Comparison of ENCODE assay signal across 9 cellular contexts in genomic region chr11:89491141-89491690, GRCh38. TPM values are rescaled to one million over a fixed set of nuclear protein-coding genes. Genes with fewer than 3 reads are reported as not detected.
DNase-seq lines count a peak whose midpoint lies in the region; ATAC-seq, FAIRE-seq and TF ChIP-seq lines count a peak whose summit lies in the region.
"Had no signal": no experiment of that assay in that cellular context is flagged by ENCODE, and none has a peak within 500 bp of the region (broad histone marks: within the 10 kb centered on the region; RNA-seq: fewer than 3 reads in every experiment).

NOX4 (minus strand) TSS chr11:89491375; CDS start chr11:89491246, 129 bp downstream.

- POLR2A ChIA-PET in MCF 10A (lab: Yijun Ruan, JAX): no interaction called here

- H3K9me3 ChIP-seq in breast epithelium: no peaks in the 10 kb centered on the region
- no peaks in the 10 kb centered on the region for H3K9me3 ChIP-seq in muscle layer of duodenum (ENCODE audit: control insufficient read depth in 1 of 2, low read length in 2 of 2)
- no peaks in the 10 kb centered on the region for H3K9me3 ChIP-seq in aorta (ENCODE audit: control insufficient read depth, low read length)
- H3K9me3 ChIP-seq in small intestine (ENCODE audit: control insufficient read depth, low read depth): no peaks in the 10 kb centered on the region
- H3K9me3 ChIP-seq: BLaER1 treated with 17β-estradiol and CSF1 and Interleukin-3, amounts not matched to agents 10 nM and 100 nM had no signal

- CTCF ChIA-PET in MCF 10A (lab: Yijun Ruan, JAX): interaction anchor here (0.9 kb wide), 1 partner anchor 86 kb away, joined by 6 read pairs; no protein-coding TSS in a partner anchor

- H3K27me3 ChIP-seq in breast epithelium (no peaks in the 10 kb centered on the region), muscle layer of duodenum (ENCODE audit: low read depth, low read length) (no peaks in the 10 kb centered on the region), aorta (ENCODE audit: control insufficient read depth in 1 of 2, insufficient read depth in 2 of 2, low read length in 1 of 2) (no peaks in the 10 kb centered on the region), small intestine (ENCODE audit: control insufficient read depth in 2 of 2, insufficient read depth in 2 of 2, low read length in 2 of 2) (peaks cover 0 to 4% of the 10 kb centered on the region in 2 donors)
- H3K27me3 ChIP-seq: BLaER1 treated with 17β-estradiol and CSF1 and Interleukin-3, amounts not matched to agents 10 nM and 100 nM had no signal

- no peak for DNase-seq in breast epithelium (ENCODE audit: low spot score in 2 of 2)
- DNase-seq in MCF 10A (ENCODE audit: unreplicated experiment): no peak
- peak; percentile 32 for DNase-seq in foreskin melanocyte
- DNase-seq in aorta: peak; percentile 86 to 87
- DNase-seq in small intestine: no peak

- no peaks in the 10 kb centered on the region for H3K36me3 Mint-ChIP-seq in MCF 10A (ENCODE audit: insufficient read depth, unreplicated experiment)

- ATAC-seq in aorta (ENCODE audit: low FRiP score) (peak; percentile 89), GM21526 (IDR thresholded peaks at IDR 0.05; ENCODE audit: low FRiP score, unreplicated experiment) (no peak), GM19023 (IDR thresholded peaks at IDR 0.05; ENCODE audit: unreplicated experiment) (no peak)

- H3K4me1 ChIP-seq in breast epithelium (no peaks in the 10 kb centered on the region), muscle layer of duodenum (ENCODE audit: control insufficient read depth in 1 of 2, insufficient read depth in 2 of 2, low read length in 2 of 2) (peaks cover 0 to 9% of the 10 kb centered on the region in 2 donors), aorta (ENCODE audit: control insufficient read depth in 1 of 2, insufficient read depth in 2 of 2, low read length in 2 of 2) (no peaks in the 10 kb centered on the region), small intestine (ENCODE audit: control insufficient read depth in 2 of 2, insufficient read depth in 1 of 2, low read depth in 1 of 2, low read length in 1 of 2) (no peaks in the 10 kb centered on the region)
- H3K4me1 ChIP-seq: BLaER1 treated with 17β-estradiol and CSF1 and Interleukin-3, amounts not matched to agents 10 nM and 100 nM had no signal

- no peaks in the 10 kb centered on the region for H3K9me3 Mint-ChIP-seq in MCF 10A (ENCODE audit: unreplicated experiment)

- H3K4me3 Mint-ChIP-seq in MCF 10A (ENCODE audit: unreplicated experiment): no peak within 1 kb of the TSS

- peaks cover 90% of the 10 kb centered on the region for H3K27me3 Mint-ChIP-seq in MCF 10A (ENCODE audit: insufficient read depth, unreplicated experiment)

- BruUV-seq in MCF 10A (replicated peaks; lab: Mats Ljungman, UMichigan): no TSS peak

- H3K27ac Mint-ChIP-seq in MCF 10A (ENCODE audit: low read depth, unreplicated experiment): no peak within 1 kb of the TSS

- H3K4me3 ChIP-seq in breast epithelium (peak within 1 kb of the TSS; percentile 53 to 76 (median 57)), muscle layer of duodenum (ENCODE audit: low read depth in 1 of 2, low read length in 2 of 2) (peak within 1 kb of the TSS; percentile 46 to 63), aorta (ENCODE audit: low read length in 2 of 2) (peak within 1 kb of the TSS; percentile 81 to 88), small intestine (ENCODE audit: low read depth in 1 of 2, low read length in 2 of 2) (no peak within 1 kb of the TSS)
- H3K4me3 ChIP-seq: BLaER1 treated with 17β-estradiol and CSF1 and Interleukin-3, amounts not matched to agents 10 nM and 100 nM had no signal

- TF ChIP-seq CTCF in breast epithelium (IDR thresholded peaks at IDR 0.05) (no peak), MCF 10A (IDR thresholded peaks at IDR 0.05; ENCODE audit: unreplicated experiment) (no peak)

- H3K4me1 Mint-ChIP-seq in MCF 10A (ENCODE audit: insufficient read depth, unreplicated experiment): no peaks in the 10 kb centered on the region

- no peak for TF ChIP-seq POLR2A in breast epithelium (IDR thresholded peaks at IDR 0.05)

- WGBS in aorta, 2 donors: 0% methylated on average over 37 to 47 of the region's 47 CpGs
- WGBS in small intestine, 3 donors: 3 to 15% (median 11%) methylated on average over 36 to 47 of the region's 47 CpGs

- FAIRE-seq in small intestine (lab: Jason Lieb, UNC): no peak

- peak within 1 kb of the TSS; percentile 21 to 82 for H3K27ac ChIP-seq in breast epithelium
- no peak within 1 kb of the TSS for H3K27ac ChIP-seq in muscle layer of duodenum (ENCODE audit: low read length)
- H3K27ac ChIP-seq in aorta (ENCODE audit: low read depth in 1 of 2, low read length in 2 of 2): peak within 1 kb of the TSS; percentile 76 to 98
- H3K27ac ChIP-seq in small intestine (ENCODE audit: low read depth in 1 of 2, low read length in 1 of 2): peak within 1 kb of the TSS in 1 of 2 donors; percentile 17
- H3K27ac ChIP-seq: BLaER1 treated with 17β-estradiol and CSF1 and Interleukin-3, amounts not matched to agents 10 nM and 100 nM had no signal

- H3K36me3 ChIP-seq in breast epithelium (no peaks in the 10 kb centered on the region), muscle layer of duodenum (ENCODE audit: control insufficient read depth in 1 of 2, insufficient read depth in 2 of 2, low read length in 2 of 2) (no peaks in the 10 kb centered on the region), aorta (ENCODE audit: control insufficient read depth in 1 of 2, insufficient read depth in 2 of 2, low read length in 1 of 2) (no peaks in the 10 kb centered on the region), small intestine (ENCODE audit: control insufficient read depth in 2 of 2, insufficient read depth in 2 of 2, low read length in 2 of 2) (no peaks in the 10 kb centered on the region)
- H3K36me3 ChIP-seq: BLaER1 treated with 17β-estradiol and CSF1 and Interleukin-3, amounts not matched to agents 10 nM and 100 nM had no signal

- intact Hi-C loops in breast epithelium (cut with DNase I; ENCODE audit: low total_unique reads): no loop called here
- intact Hi-C loops in MCF 10A (cut with micrococcal nuclease): no loop called here
- intact Hi-C loops in aorta (cut with DNase I): loop anchor here (5.0 to 10.0 kb wide), 2 partner anchors 51 to 124 kb away; no protein-coding TSS in a partner anchor

RNA-seq across cellular contexts. Expression of gene NOX4, which starts in this region (rescaled TPM):
- total RNA-seq in breast epithelium (10 to 100 TPM in 2 of 3 donors, 1 to 10 TPM in 1; 5.1 to 19.7 (median 15.4) TPM), MCF 10A (2022) (not detected in 2 replicates), aorta (10 to 100 TPM; 46.1 to 91.9 TPM)
- polyA plus RNA-seq in aorta (10 to 100 TPM; 46.1 to 51.0 TPM), small intestine (under 1 TPM in 1 of 3 donors, not detected in 2; 0.31 TPM)

Comparison
In these comparisons a context has a peak if more than half of its experiments do, and no peak if none do; other contexts are left out.
1. RNA of gene NOX4 (polyA plus RNA-seq): 46.1 to 51.0 TPM in aorta; 0.31 TPM in small intestine; every median in the first group is over 10 times any median in the second.
2. DNase-seq: peak in foreskin melanocyte (single experiment) and aorta (2 of 2); none in breast epithelium (0 of 2), MCF 10A (single experiment) and small intestine (single experiment).
3. H3K4me3 ChIP-seq: peak in breast epithelium (3 of 3), muscle layer of duodenum (2 of 2) and aorta (2 of 2); none in small intestine (0 of 2).
4. intact Hi-C loops: an anchor here in aorta (5.0 to 10.0 kb wide); none called in breast epithelium and MCF 10A.